Comparison of ENCODE assay signal across 12 cellular contexts in genomic region chr4:48196758-48197504, GRCh38.
DNase-seq lines count a peak whose midpoint lies in the region; ATAC-seq and TF ChIP-seq lines count a peak whose summit lies in the region.
"Had no signal": no experiment of that assay in that cellular context is flagged by ENCODE, and none has a peak within 500 bp of the region (broad histone marks: within the 10 kb centered on the region; RNA-seq: fewer than 3 reads in every experiment).

No MANE protein-coding gene starts in this region.

- H2AFZ ChIP-seq in PC-3 (ENCODE audit: low read length) = no peak overlapping the region

- H3K9me3 Mint-ChIP-seq in activated CD4-positive, alpha-beta T cell treated with anti-CD3 and anti-CD28 coated beads for 36 hours (ENCODE audit: low read depth) = no peaks in the 10 kb centered on the region
- H3K9me3 Mint-ChIP-seq: immature natural killer cell had no signal

- CTCF ChIA-PET in activated CD4-positive, alpha-beta T cell treated with anti-CD3 and anti-CD28 coated beads for 36 hours (lab: Charles Lee) = interaction anchor here (0.7 to 1.3 kb wide), 2 partner anchors 58 to 223 kb away, joined by 3 read pairs; no protein-coding TSS in a partner anchor
- CTCF ChIA-PET in PC-3 (lab: Charles Lee) = no interaction called here

- peak overlapping the region in 9 of 10 experiments; percentile 28 to 74 (median 55); a peak in 15 of 20 replicates for H3K4me3 ChIP-seq in BLaER1 treated with 17β-estradiol and CSF1 and Interleukin-3, amounts not matched to agents 10 nM and 100 nM
- H3K4me3 ChIP-seq in PC-3 (ENCODE audit: low read length) (no peak overlapping the region), lower lobe of right lung (no peak overlapping the region)

- intact Hi-C loops in activated CD4-positive, alpha-beta T cell treated with anti-CD3 and anti-CD28 coated beads for 36 hours (cut with DNase I, micrococcal nuclease) = no loop called here
- intact Hi-C loops in PC-3 (cut with micrococcal nuclease) = no loop called here
- intact Hi-C loops in lower lobe of right lung (cut with DNase I) = no loop called here

- no peaks in the 10 kb centered on the region for H3K36me3 Mint-ChIP-seq in activated CD4-positive, alpha-beta T cell treated with anti-CD3 and anti-CD28 coated beads for 36 hours (ENCODE audit: low read depth)

- H3K4me3 Mint-ChIP-seq in activated CD4-positive, alpha-beta T cell treated with anti-CD3 and anti-CD28 coated beads for 36 hours = no peak overlapping the region
- H3K4me3 Mint-ChIP-seq: immature natural killer cell had no signal

- peaks cover 73 to 100% (median 89%) of the 10 kb centered on the region in 10 experiments for H3K4me1 ChIP-seq in BLaER1 treated with 17β-estradiol and CSF1 and Interleukin-3, amounts not matched to agents 10 nM and 100 nM
- H3K4me1 ChIP-seq in PC-3 (ENCODE audit: insufficient read depth, low read length) (no peaks in the 10 kb centered on the region), lower lobe of right lung (no peaks in the 10 kb centered on the region)

- peak overlapping the region; percentile 77 to 97 (median 93) for H3K4me2 ChIP-seq in BLaER1 treated with 17β-estradiol and CSF1 and Interleukin-3, amounts not matched to agents 10 nM and 100 nM
- no peak overlapping the region for H3K4me2 ChIP-seq in PC-3 (ENCODE audit: low read length)

- H3K9me3 ChIP-seq in BLaER1 treated with 17β-estradiol and CSF1 and Interleukin-3, amounts not matched to agents 10 nM and 100 nM (replicated peaks in 1 of 11) = no peaks in the 10 kb centered on the region
- no peaks in the 10 kb centered on the region for H3K9me3 ChIP-seq in PC-3 (ENCODE audit: low read length)
- no peaks in the 10 kb centered on the region for H3K9me3 ChIP-seq in lower lobe of right lung

- peaks cover 0 to 32% (median 0%) of the 10 kb centered on the region in 11 experiments; a peak in 5 of 22 replicates for H4K20me1 ChIP-seq in BLaER1 treated with 17β-estradiol and CSF1 and Interleukin-3, amounts not matched to agents 10 nM and 100 nM
- no peaks in the 10 kb centered on the region for H4K20me1 ChIP-seq in PC-3 (ENCODE audit: low read length)

- H3K27ac Mint-ChIP-seq in activated CD4-positive, alpha-beta T cell treated with anti-CD3 and anti-CD28 coated beads for 36 hours = no peak overlapping the region

- peak; percentile 14 for TF ChIP-seq POLR2A in GM19193 (IDR thresholded peaks at IDR 0.05; ENCODE audit: extremely low read depth, insufficient read depth, insufficient read length)

- no peaks in the 10 kb centered on the region for H3K79me2 ChIP-seq in PC-3 (ENCODE audit: low read length)

- H3K36me3 ChIP-seq in BLaER1 treated with 17β-estradiol and CSF1 and Interleukin-3, amounts not matched to agents 10 nM and 100 nM = peaks cover 0 to 10% (median 0%) of the 10 kb centered on the region in 11 experiments; a peak in 1 of 22 replicates
- no peaks in the 10 kb centered on the region for H3K36me3 ChIP-seq in PC-3 (ENCODE audit: low read depth, low read length)
- H3K36me3 ChIP-seq in lower lobe of right lung = no peaks in the 10 kb centered on the region

- peak overlapping the region; percentile 13 to 85 (median 79); a peak in 21 of 22 replicates for H3K27ac ChIP-seq in BLaER1 treated with 17β-estradiol and CSF1 and Interleukin-3, amounts not matched to agents 10 nM and 100 nM
- no peak overlapping the region for H3K27ac ChIP-seq in PC-3 (ENCODE audit: low read length)
- H3K27ac ChIP-seq in lower lobe of right lung = no peak overlapping the region

- POLR2A ChIA-PET in activated CD4-positive, alpha-beta T cell treated with anti-CD3 and anti-CD28 coated beads for 36 hours (lab: Charles Lee) = no interaction called here
- POLR2A ChIA-PET in PC-3 (lab: Charles Lee; ENCODE audit: unreplicated experiment) = no interaction called here

- H3K27me3 Mint-ChIP-seq in activated CD4-positive, alpha-beta T cell treated with anti-CD3 and anti-CD28 coated beads for 36 hours = peaks cover 2% of the 10 kb centered on the region

- TF ChIP-seq CTCF in PC-3 (conservative IDR thresholded peaks at IDR 0.05; ENCODE audit: low read depth, low read length) (no peak), lower lobe of right lung (IDR thresholded peaks at IDR 0.05) (no peak)

- ATAC-seq in HG02759 (IDR thresholded peaks at IDR 0.05; ENCODE audit: unreplicated experiment) (peak; percentile 68), HG03521 (IDR thresholded peaks at IDR 0.05; ENCODE audit: unreplicated experiment) (peak; percentile 61), PC-3 (no peak), lower lobe of right lung (no peak)
- ATAC-seq in activated CD4-positive, alpha-beta T cell treated with anti-CD3 and anti-CD28 coated beads for 36 hours = no peak
- ATAC-seq: Panc1 had no signal

- BruUV-seq in PC-3 (replicated peaks; lab: Mats Ljungman, UMichigan) = no TSS peak

- H3K9ac ChIP-seq in BLaER1 treated with 17β-estradiol and CSF1 and Interleukin-3, amounts not matched to agents 10 nM and 100 nM = peak overlapping the region; percentile 32 to 78 (median 72); a peak in 21 of 22 replicates
- H3K9ac ChIP-seq in PC-3 (ENCODE audit: low read length) = no peak overlapping the region

- no peaks in the 10 kb centered on the region for H3K27me3 ChIP-seq in BLaER1 treated with 17β-estradiol and CSF1 and Interleukin-3, amounts not matched to agents 10 nM and 100 nM
- no peaks in the 10 kb centered on the region for H3K27me3 ChIP-seq in PC-3 (ENCODE audit: low read length)
- no peaks in the 10 kb centered on the region for H3K27me3 ChIP-seq in lower lobe of right lung (ENCODE audit: low read depth)

- no peaks in the 10 kb centered on the region for H3F3A ChIP-seq in PC-3 (ENCODE audit: low read length, unreplicated experiment)

- H3K9me2 ChIP-seq in PC-3 (replicated peaks; ENCODE audit: low read length) = no peaks in the 10 kb centered on the region

- H3K4me1 Mint-ChIP-seq in activated CD4-positive, alpha-beta T cell treated with anti-CD3 and anti-CD28 coated beads for 36 hours = peaks cover 7% of the 10 kb centered on the region

- DNase-seq in activated CD4-positive, alpha-beta T cell treated with anti-CD3 and anti-CD28 coated beads for 36 hours = no peak
- DNase-seq in PC-3 (no peak), lower lobe of right lung (no peak), NCI-H1092 (lab: John Stamatoyannopoulos, UW) (no peak)
- DNase-seq: activated CD4-positive, CD25-positive, alpha-beta regulatory T cell treated with anti-CD3 and anti-CD28 coated beads, Interleukin-2, amount 50 U/mL, for 72 hours; nucleus accumbens had no signal

Comparison
In these comparisons a context has a peak if more than half of its experiments do, and no peak if none do; other contexts are left out.
1. H3K27ac ChIP-seq: peak in BLaER1 treated with 17β-estradiol and CSF1 and Interleukin-3, amounts not matched to agents 10 nM and 100 nM (11 of 11); none in PC-3 (single experiment) and lower lobe of right lung (single experiment).
2. H3K4me3 ChIP-seq: peak in BLaER1 treated with 17β-estradiol and CSF1 and Interleukin-3, amounts not matched to agents 10 nM and 100 nM (9 of 10); none in PC-3 (single experiment) and lower lobe of right lung (single experiment).
3. ATAC-seq: peak in HG02759 (single experiment) and HG03521 (single experiment); none in activated CD4-positive, alpha-beta T cell treated with anti-CD3 and anti-CD28 coated beads for 36 hours (single experiment), PC-3 (single experiment) and lower lobe of right lung (0 of 2).